In genomic region chr7:92242972-92243371, GRCh38 we compare ENCODE assay signal across 2 cellular contexts.
TF ChIP-seq lines count a peak whose summit lies in the region.

No MANE protein-coding gene starts in this region.

TF ChIP-seq in IMR-90, 13 proteins besides CTCF, POLR2A, EP300 and RAD21:
- no peak for TF ChIP-seq NFE2L2 (IDR thresholded peaks at IDR 0.05; ENCODE audit: low read depth, low read length)
- TF ChIP-seq CEBPB (IDR thresholded peaks at IDR 0.05; ENCODE audit: low read depth, low read length), result peak; percentile 94

TF ChIP-seq in H1, 55 proteins besides CTCF, POLR2A, EP300 and RAD21:
- no peak for TF ChIP-seq CHD7 (IDR thresholded peaks at IDR 0.05; ENCODE audit: insufficient replicate concordance, low read length)
- peak; percentile 87 for TF ChIP-seq CEBPB (IDR thresholded peaks at IDR 0.05; ENCODE audit: low read depth, low read length)
